In genomic region chr1:181083842-181084605, GRCh38 we compare ENCODE assay signal across 2 cellular contexts.
A peak's percentile ranks its signal among the peaks of the same experiment; 100 is the strongest.
TF ChIP-seq lines count a peak whose summit lies in the region.

No MANE protein-coding gene starts in this region.

TF ChIP-seq in K562, 482 proteins besides CTCF, POLR2A, EP300 and RAD21 (continued from another document and continues in another):
- TF ChIP-seq SFPQ (IDR thresholded peaks at IDR 0.05; ENCODE audit: low read depth, low read length), result no peak
- 0 out of 2 replicates have a peak, but pooled peaks have one; percentile 16 for TF ChIP-seq DPF2 (IDR thresholded peaks at IDR 0.05)
- TF ChIP-seq ZBTB17 (CRISPR knock-in tag; IDR thresholded peaks at IDR 0.05), result no peak
- TF ChIP-seq DACH1 (IDR thresholded peaks at IDR 0.05; ENCODE audit: partially characterized antibody), result peak; percentile 65
- TF ChIP-seq ZNF766 (CRISPR knock-in tag; conservative IDR thresholded peaks at IDR 0.05), result no peak
- 0 out of 2 replicates have a peak, but pooled peaks have one; percentile 42 for TF ChIP-seq TOE1 (IDR thresholded peaks at IDR 0.05; ENCODE audit: borderline replicate concordance)
- TF ChIP-seq TOE1 (CRISPR knock-in tag; IDR thresholded peaks at IDR 0.05; ENCODE audit: borderline replicate concordance, low read depth), result no peak
- peak; percentile 46 for TF ChIP-seq GTF3C2 (IDR thresholded peaks at IDR 0.05; ENCODE audit: borderline replicate concordance, extremely low read depth, insufficient read length)
- TF ChIP-seq ARID1B (IDR thresholded peaks at IDR 0.05), result peak; percentile 31; the same call in 1 of the 2 replicates
- TF ChIP-seq CREB3 (tag; conservative IDR thresholded peaks at IDR 0.05; ENCODE audit: low read depth), result no peak
- TF ChIP-seq MLLT1 (IDR thresholded peaks at IDR 0.05), result 0 out of 4 replicates have a peak, but pooled peaks of 1 of the 2 experiments have one; percentile 12
- TF ChIP-seq TBL1XR1 (IDR thresholded peaks at IDR 0.05; ENCODE audit: low read length in 2 of 2), result peak in 1 of 2 experiments; percentile 41; a peak in 1 of 4 replicates
- no peak for TF ChIP-seq ZBTB2 (IDR thresholded peaks at IDR 0.05)
- TF ChIP-seq RFX5 (IDR thresholded peaks at IDR 0.05; ENCODE audit: low read depth, low read length), result no peak
- TF ChIP-seq GATA2 (CRISPR knock-in tag; IDR thresholded peaks at IDR 0.05), result 0 out of 2 replicates have a peak, but pooled peaks have one; percentile 50
- peak; percentile 9; the same call in 1 of the 2 replicates for TF ChIP-seq SPI1 (IDR thresholded peaks at IDR 0.05; ENCODE audit: borderline replicate concordance, low read depth, low read length)
- no peak for TF ChIP-seq NR2C2 (CRISPR knock-in tag; IDR thresholded peaks at IDR 0.05)
- TF ChIP-seq NR2C2 (tag; IDR thresholded peaks at IDR 0.05), result peak; percentile 44

TF ChIP-seq in HepG2, 621 proteins besides CTCF, POLR2A, EP300 and RAD21 (continued from another document and continues in another):
- no peak for TF ChIP-seq CSRNP2 (CRISPR knock-in tag; conservative IDR thresholded peaks at IDR 0.05; ENCODE audit: low read depth)
- TF ChIP-seq U2AF1 (optimal IDR thresholded peaks at IDR 0.05; ENCODE audit: low read depth, low read length), result no peak
- TF ChIP-seq NR2C2 (CRISPR knock-in tag; IDR thresholded peaks at IDR 0.05; ENCODE audit: borderline replicate concordance), result no peak
- TF ChIP-seq ZNF17 (CRISPR knock-in tag; IDR thresholded peaks at IDR 0.05), result no peak
- no peak for TF ChIP-seq ZNF530 (CRISPR knock-in tag; IDR thresholded peaks at IDR 0.05; ENCODE audit: low read depth)
- no peak for TF ChIP-seq ZNF615 (CRISPR knock-in tag; IDR thresholded peaks at IDR 0.05; ENCODE audit: borderline replicate concordance)
- peak in 1 of 2 experiments; percentile 38; a peak in 2 of 4 replicates for TF ChIP-seq MAFK (conservative IDR thresholded peaks at IDR 0.05 in 1 of 2, IDR thresholded peaks at IDR 0.05 in 1 of 2; ENCODE audit: low read length in 2 of 2)
- TF ChIP-seq NAIF1 (CRISPR knock-in tag; IDR thresholded peaks at IDR 0.05; ENCODE audit: borderline replicate concordance), result peak; percentile 42; the same call in 1 of the 2 replicates
- TF ChIP-seq NFKB2 (CRISPR knock-in tag; IDR thresholded peaks at IDR 0.05; ENCODE audit: borderline replicate concordance), result no peak
- TF ChIP-seq MTA3 (CRISPR knock-in tag; IDR thresholded peaks at IDR 0.05), result no peak
- no peak for TF ChIP-seq CREB3 (CRISPR knock-in tag; IDR thresholded peaks at IDR 0.05)
- TF ChIP-seq NR2F6 (IDR thresholded peaks at IDR 0.05), result no peak
- no peak for TF ChIP-seq NR2F6 (CRISPR knock-in tag; IDR thresholded peaks at IDR 0.05)
- TF ChIP-seq HNF1A (IDR thresholded peaks at IDR 0.05; ENCODE audit: low read depth), result no peak
- TF ChIP-seq HNF1A (CRISPR knock-in tag; IDR thresholded peaks at IDR 0.05; ENCODE audit: borderline replicate concordance), result no peak
- TF ChIP-seq, protein P1, sequence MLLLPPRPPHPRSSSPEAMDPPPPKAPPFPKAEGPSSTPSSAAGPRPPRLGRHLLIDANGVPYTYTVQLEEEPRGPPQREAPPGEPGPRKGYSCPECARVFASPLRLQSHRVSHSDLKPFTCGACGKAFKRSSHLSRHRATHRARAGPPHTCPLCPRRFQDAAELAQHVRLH (CRISPR knock-in tag; IDR thresholded peaks at IDR 0.05; ENCODE audit: borderline replicate concordance, low read depth), result peak; percentile 43; the same call in 1 of the 2 replicates
- no peak for TF ChIP-seq MAFF (IDR thresholded peaks at IDR 0.05; ENCODE audit: low read depth, low read length)
- no peak for TF ChIP-seq ZNF788 (CRISPR knock-in tag; IDR thresholded peaks at IDR 0.05; ENCODE audit: borderline replicate concordance)
- no peak for TF ChIP-seq ZXDC (CRISPR knock-in tag; IDR thresholded peaks at IDR 0.05)
- no peak for TF ChIP-seq SATB2 (CRISPR knock-in tag; IDR thresholded peaks at IDR 0.05)
- TF ChIP-seq KAT7 (CRISPR knock-in tag; IDR thresholded peaks at IDR 0.05; ENCODE audit: borderline replicate concordance), result no peak
- no peak for TF ChIP-seq ZNF557 (CRISPR knock-in tag; IDR thresholded peaks at IDR 0.05)
- TF ChIP-seq SUZ12 (IDR thresholded peaks at IDR 0.05; ENCODE audit: low read depth, low read length), result no peak
- TF ChIP-seq SALL1 (CRISPR knock-in tag; IDR thresholded peaks at IDR 0.05), result peak; percentile 44
- no peak for TF ChIP-seq ZNF546 (CRISPR knock-in tag; conservative IDR thresholded peaks at IDR 0.05)
- no peak for TF ChIP-seq ZNF674 (CRISPR knock-in tag; IDR thresholded peaks at IDR 0.05; ENCODE audit: low read depth)
- no peak for TF ChIP-seq ZNF205 (CRISPR knock-in tag; IDR thresholded peaks at IDR 0.05)
- TF ChIP-seq CEBPB (IDR thresholded peaks at IDR 0.05; ENCODE audit: borderline replicate concordance, low read depth, low read length), result no peak
- TF ChIP-seq, protein P2, sequence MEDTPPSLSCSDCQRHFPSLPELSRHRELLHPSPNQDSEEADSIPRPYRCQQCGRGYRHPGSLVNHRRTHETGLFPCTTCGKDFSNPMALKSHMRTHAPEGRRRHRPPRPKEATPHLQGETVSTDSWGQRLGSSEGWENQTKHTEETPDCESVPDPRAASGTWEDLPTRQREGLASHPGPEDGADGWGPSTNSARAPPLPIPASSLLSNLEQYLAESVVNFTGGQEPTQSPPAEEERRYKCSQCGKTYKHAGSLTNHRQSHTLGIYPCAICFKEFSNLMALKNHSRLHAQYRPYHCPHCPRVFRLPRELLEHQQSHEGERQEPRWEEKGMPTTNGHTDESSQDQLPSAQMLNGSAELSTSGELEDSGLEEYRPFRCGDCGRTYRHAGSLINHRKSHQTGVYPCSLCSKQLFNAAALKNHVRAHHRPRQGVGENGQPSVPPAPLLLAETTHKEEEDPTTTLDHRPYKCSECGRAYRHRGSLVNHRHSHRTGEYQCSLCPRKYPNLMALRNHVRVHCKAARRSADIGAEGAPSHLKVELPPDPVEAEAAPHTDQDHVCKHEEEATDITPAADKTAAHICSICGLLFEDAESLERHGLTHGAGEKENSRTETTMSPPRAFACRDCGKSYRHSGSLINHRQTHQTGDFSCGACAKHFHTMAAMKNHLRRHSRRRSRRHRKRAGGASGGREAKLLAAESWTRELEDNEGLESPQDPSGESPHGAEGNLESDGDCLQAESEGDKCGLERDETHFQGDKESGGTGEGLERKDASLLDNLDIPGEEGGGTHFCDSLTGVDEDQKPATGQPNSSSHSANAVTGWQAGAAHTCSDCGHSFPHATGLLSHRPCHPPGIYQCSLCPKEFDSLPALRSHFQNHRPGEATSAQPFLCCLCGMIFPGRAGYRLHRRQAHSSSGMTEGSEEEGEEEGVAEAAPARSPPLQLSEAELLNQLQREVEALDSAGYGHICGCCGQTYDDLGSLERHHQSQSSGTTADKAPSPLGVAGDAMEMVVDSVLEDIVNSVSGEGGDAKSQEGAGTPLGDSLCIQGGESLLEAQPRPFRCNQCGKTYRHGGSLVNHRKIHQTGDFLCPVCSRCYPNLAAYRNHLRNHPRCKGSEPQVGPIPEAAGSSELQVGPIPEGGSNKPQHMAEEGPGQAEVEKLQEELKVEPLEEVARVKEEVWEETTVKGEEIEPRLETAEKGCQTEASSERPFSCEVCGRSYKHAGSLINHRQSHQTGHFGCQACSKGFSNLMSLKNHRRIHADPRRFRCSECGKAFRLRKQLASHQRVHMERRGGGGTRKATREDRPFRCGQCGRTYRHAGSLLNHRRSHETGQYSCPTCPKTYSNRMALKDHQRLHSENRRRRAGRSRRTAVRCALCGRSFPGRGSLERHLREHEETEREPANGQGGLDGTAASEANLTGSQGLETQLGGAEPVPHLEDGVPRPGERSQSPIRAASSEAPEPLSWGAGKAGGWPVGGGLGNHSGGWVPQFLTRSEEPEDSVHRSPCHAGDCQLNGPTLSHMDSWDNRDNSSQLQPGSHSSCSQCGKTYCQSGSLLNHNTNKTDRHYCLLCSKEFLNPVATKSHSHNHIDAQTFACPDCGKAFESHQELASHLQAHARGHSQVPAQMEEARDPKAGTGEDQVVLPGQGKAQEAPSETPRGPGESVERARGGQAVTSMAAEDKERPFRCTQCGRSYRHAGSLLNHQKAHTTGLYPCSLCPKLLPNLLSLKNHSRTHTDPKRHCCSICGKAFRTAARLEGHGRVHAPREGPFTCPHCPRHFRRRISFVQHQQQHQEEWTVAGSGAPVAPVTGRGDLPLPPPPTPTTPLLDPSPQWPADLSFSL (CRISPR knock-in tag; IDR thresholded peaks at IDR 0.05), result no peak
- no peak for TF ChIP-seq ZNF704 (CRISPR knock-in tag; IDR thresholded peaks at IDR 0.05; ENCODE audit: borderline replicate concordance)
- TF ChIP-seq ZNF24 (IDR thresholded peaks at IDR 0.05), result no peak
- no peak for TF ChIP-seq NPAS2 (CRISPR knock-in tag; IDR thresholded peaks at IDR 0.05; ENCODE audit: borderline replicate concordance)
- no peak for TF ChIP-seq ZNF431 (CRISPR knock-in tag; IDR thresholded peaks at IDR 0.05; ENCODE audit: borderline replicate concordance, low read depth)
- TF ChIP-seq TOE1 (CRISPR knock-in tag; IDR thresholded peaks at IDR 0.05), result no peak
- TF ChIP-seq, protein P3, sequence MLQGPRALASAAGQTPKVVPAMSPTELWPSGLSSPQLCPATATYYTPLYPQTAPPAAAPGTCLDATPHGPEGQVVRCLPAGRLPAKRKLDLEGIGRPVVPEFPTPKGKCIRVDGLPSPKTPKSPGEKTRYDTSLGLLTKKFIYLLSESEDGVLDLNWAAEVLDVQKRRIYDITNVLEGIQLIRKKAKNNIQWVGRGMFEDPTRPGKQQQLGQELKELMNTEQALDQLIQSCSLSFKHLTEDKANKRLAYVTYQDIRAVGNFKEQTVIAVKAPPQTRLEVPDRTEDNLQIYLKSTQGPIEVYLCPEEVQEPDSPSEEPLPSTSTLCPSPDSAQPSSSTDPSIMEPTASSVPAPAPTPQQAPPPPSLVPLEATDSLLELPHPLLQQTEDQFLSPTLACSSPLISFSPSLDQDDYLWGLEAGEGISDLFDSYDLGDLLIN (CRISPR knock-in tag; IDR thresholded peaks at IDR 0.05; ENCODE audit: borderline replicate concordance), result no peak
- TF ChIP-seq TAF15 (IDR thresholded peaks at IDR 0.05; ENCODE audit: low read depth, low read length, poor library complexity, severe bottlenecking), result no peak
